ENCODE assay signal across 16 cellular contexts in genomic region chr3:104598848-104599501, GRCh38.
DNase-seq lines count a peak whose midpoint lies in the region; ATAC-seq and TF ChIP-seq lines count a peak whose summit lies in the region.
"Had no signal": no experiment of that assay in that cellular context is flagged by ENCODE, and none has a peak within 500 bp of the region (broad histone marks: within the 10 kb centered on the region; RNA-seq: fewer than 3 reads in every experiment).

No MANE protein-coding gene starts in this region.

- H3K27me3 Mint-ChIP-seq in nephron (ENCODE audit: low read depth) = no peaks in the 10 kb centered on the region
- no peaks in the 10 kb centered on the region for H3K27me3 Mint-ChIP-seq in T-helper 2 cell treated with Interferon-gamma antibody and Interleukin-4, amounts not matched to agents 5 μg/mL and 100 μg/mL, for 36 hours (ENCODE audit: low read depth)

- peak; percentile 2 for DNase-seq in GM12865 (ENCODE audit: low read depth)
- DNase-seq in NCI-H2029 (lab: John Stamatoyannopoulos, UW) = peak; percentile 46
- DNase-seq in RPMI8226 = peak; percentile 77
- DNase-seq in T-helper 2 cell treated with Interferon-gamma antibody and Interleukin-4, amounts not matched to agents 5 μg/mL and 100 μg/mL, for 36 hours (ENCODE audit: low spot score) = no peak
- no peak for DNase-seq in stimulated activated naive CD4-positive, alpha-beta T cell treated with Interleukin-2 at 50 U/mL for 16 hours (lab: John Stamatoyannopoulos, UW)
- DNase-seq: activated CD8-positive, alpha-beta memory T cell treated with anti-CD3 and anti-CD28 coated beads for 24 hours; activated gamma-delta T cell treated with Interleukin-2 at 50 U/mL for 16 hours; BE2C; H7; hippocampal formation; kidney glomerular epithelial cell had no signal

- TF ChIP-seq CTCF in GM12865 (IDR thresholded peaks at IDR 0.05; ENCODE audit: insufficient read depth, low read depth, low read length, missing control alignments) = no peak
- no peak for TF ChIP-seq CTCF in nephron (IDR thresholded peaks at IDR 0.05; ENCODE audit: unreplicated experiment in 3 of 3)

- peaks cover 34% of the 10 kb centered on the region for H3K4me1 Mint-ChIP-seq in nephron
- no peaks in the 10 kb centered on the region for H3K4me1 Mint-ChIP-seq in T-helper 2 cell treated with Interferon-gamma antibody and Interleukin-4, amounts not matched to agents 5 μg/mL and 100 μg/mL, for 36 hours (ENCODE audit: low read depth)

- H3K4me3 ChIP-seq in GM12865 (ENCODE audit: low read depth, low read length) = no peak overlapping the region
- H3K4me3 ChIP-seq: vagina had no signal

- H3K36me3 Mint-ChIP-seq in nephron (ENCODE audit: low read depth) = no peaks in the 10 kb centered on the region
- H3K36me3 Mint-ChIP-seq in T-helper 2 cell treated with Interferon-gamma antibody and Interleukin-4, amounts not matched to agents 5 μg/mL and 100 μg/mL, for 36 hours (ENCODE audit: low read depth) = no peaks in the 10 kb centered on the region

- H3K27ac Mint-ChIP-seq in nephron = peak overlapping the region in 2 of 3 experiments; percentile 72 to 73
- no peak overlapping the region for H3K27ac Mint-ChIP-seq in T-helper 2 cell treated with Interferon-gamma antibody and Interleukin-4, amounts not matched to agents 5 μg/mL and 100 μg/mL, for 36 hours
- H3K27ac Mint-ChIP-seq: stimulated activated naive CD8-positive, alpha-beta T cell treated with anti-CD3 and anti-CD28 coated beads, Interleukin-15, Interleukin-2, amounts not matched to agents 100 ng/mL and 50 ng/mL, for 24 hours had no signal

- no peak for ATAC-seq in HG02763 (IDR thresholded peaks at IDR 0.05; ENCODE audit: unreplicated experiment)
- ATAC-seq: SK-N-SH treated with all-trans-retinoic acid at 6 μM for 48 hours had no signal

- H3K4me3 Mint-ChIP-seq in nephron = no peak overlapping the region
- no peak overlapping the region for H3K4me3 Mint-ChIP-seq in T-helper 2 cell treated with Interferon-gamma antibody and Interleukin-4, amounts not matched to agents 5 μg/mL and 100 μg/mL, for 36 hours
- H3K4me3 Mint-ChIP-seq: stimulated activated naive CD8-positive, alpha-beta T cell treated with anti-CD3 and anti-CD28 coated beads, Interleukin-15, Interleukin-2, amounts not matched to agents 100 ng/mL and 50 ng/mL, for 24 hours had no signal

- H3K9me3 Mint-ChIP-seq in nephron = no peaks in the 10 kb centered on the region
- no peaks in the 10 kb centered on the region for H3K9me3 Mint-ChIP-seq in T-helper 2 cell treated with Interferon-gamma antibody and Interleukin-4, amounts not matched to agents 5 μg/mL and 100 μg/mL, for 36 hours
- H3K9me3 Mint-ChIP-seq: stimulated activated naive CD8-positive, alpha-beta T cell treated with anti-CD3 and anti-CD28 coated beads, Interleukin-15, Interleukin-2, amounts not matched to agents 100 ng/mL and 50 ng/mL, for 24 hours had no signal

Comparison
In these comparisons a context has a peak if more than half of its experiments do, and no peak if none do; other contexts are left out.
1. DNase-seq: peak in GM12865 (single experiment), NCI-H2029 (single experiment) and RPMI8226 (single experiment); none in T-helper 2 cell treated with Interferon-gamma antibody and Interleukin-4, amounts not matched to agents 5 μg/mL and 100 μg/mL, for 36 hours (single experiment) and stimulated activated naive CD4-positive, alpha-beta T cell treated with Interleukin-2 at 50 U/mL for 16 hours (single experiment).